ENCODE assay signal across 20 cellular contexts in the genomic region with DNA sequence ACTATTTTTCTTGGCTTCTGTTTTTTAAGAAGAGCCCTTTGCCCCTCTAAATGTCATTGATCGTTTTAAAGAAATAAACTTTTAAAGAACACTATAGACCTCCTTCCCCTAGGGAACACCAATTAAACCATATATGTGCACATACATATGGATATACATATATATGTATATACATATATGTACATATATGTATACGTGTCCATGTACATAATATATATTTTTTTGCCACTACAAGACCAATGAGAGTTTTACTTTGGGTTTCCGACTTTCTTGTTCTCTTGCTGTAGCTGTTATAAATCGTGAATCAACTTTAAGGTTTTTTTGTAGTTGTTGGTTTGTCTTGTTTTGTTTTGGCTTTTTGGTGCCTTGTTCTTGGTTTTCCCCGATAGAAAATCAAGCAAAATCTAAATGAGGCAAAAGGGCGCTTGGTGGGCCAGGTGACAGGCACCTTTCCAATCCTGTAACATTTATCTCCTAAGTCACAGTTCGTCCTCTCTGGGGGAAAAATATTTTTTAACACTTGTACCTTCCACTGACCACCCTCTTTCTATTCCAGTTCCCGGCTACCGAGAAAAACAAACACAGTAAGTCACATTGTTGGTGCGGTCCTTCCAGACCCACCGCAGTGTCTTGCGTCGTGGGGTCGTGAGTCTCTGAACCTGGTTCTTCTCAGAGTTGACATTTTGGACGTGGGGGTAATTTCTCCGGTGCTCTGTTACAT. TPM values are rescaled to one million over a fixed set of nuclear protein-coding genes. Genes with fewer than 3 reads are reported as not detected.
A peak's percentile ranks its signal among the peaks of the same experiment; 100 is the strongest.
DNase-seq lines count a peak whose midpoint lies in the region; ATAC-seq and TF ChIP-seq lines count a peak whose summit lies in the region.
"Had no signal": no experiment of that assay in that cellular context is flagged by ENCODE, and none has a peak within 500 bp of the region (broad histone marks: within the 10 kb centered on the region; RNA-seq: fewer than 3 reads in every experiment).

No MANE protein-coding gene starts in this region.

- peaks cover 71% of the 10 kb centered on the region for H3K27me3 Mint-ChIP-seq in activated CD8-positive, alpha-beta T cell treated with anti-CD3 and anti-CD28 coated beads, Interleukin-2, amount 10 ng/mL, durations not matched to agents 7 days and 5 days (ENCODE audit: low read depth)
- H3K27me3 Mint-ChIP-seq in activated CD8-positive, alpha-beta T cell treated with anti-CD3 and anti-CD28 coated beads for 36 hours, result peaks cover 72% of the 10 kb centered on the region
- H3K27me3 Mint-ChIP-seq in stimulated activated naive CD8-positive, alpha-beta T cell treated with anti-CD3 and anti-CD28 coated beads, Interleukin-15, amount 100 ng/mL, for 72 hours, result peaks cover 95% of the 10 kb centered on the region

- H3K36me3 Mint-ChIP-seq in activated CD8-positive, alpha-beta T cell treated with anti-CD3 and anti-CD28 coated beads, Interleukin-2, amount 10 ng/mL, durations not matched to agents 7 days and 5 days (ENCODE audit: low read depth), result no peaks in the 10 kb centered on the region
- H3K36me3 Mint-ChIP-seq in activated CD8-positive, alpha-beta T cell treated with anti-CD3 and anti-CD28 coated beads for 36 hours (ENCODE audit: low read depth), result no peaks in the 10 kb centered on the region

- no peak for DNase-seq in activated CD8-positive, alpha-beta T cell treated with anti-CD3 and anti-CD28 coated beads, Interleukin-2, amount 10 ng/mL, durations not matched to agents 7 days and 5 days
- no peak for DNase-seq in activated CD8-positive, alpha-beta T cell treated with anti-CD3 and anti-CD28 coated beads for 36 hours
- DNase-seq in choroid plexus epithelial cell (ENCODE audit: low read depth) (no peak), mesenchymal stem cell (peak; percentile 39), foreskin melanocyte (no peak)
- no peak for DNase-seq in stimulated activated naive CD8-positive, alpha-beta T cell treated with anti-CD3 and anti-CD28 coated beads, Interleukin-15, amount 100 ng/mL, for 72 hours
- DNase-seq in stimulated activated CD4-positive, alpha-beta T cell treated with anti-CD3 and anti-CD28 coated beads, Interleukin-4, amount 100 ng/mL, for 4 hours, result no peak
- DNase-seq: activated CD4-positive, alpha-beta T cell treated with anti-CD3 and anti-CD28 coated beads, Interleukin-2, amount 50 U/mL, for 4 hours; CD4-positive, alpha-beta T cell; NCI-H1436 treated with DMSO at 0.1 percent for 48 hours; NCI-H226; right cardiac atrium; SHP77 treated with DMSO at 0.1 percent for 48 hours; T1000 had no signal

- no peak overlapping the region for H4K91ac ChIP-seq in mesenchymal stem cell (ENCODE audit: low read length)

- H3K18ac ChIP-seq in mesenchymal stem cell (ENCODE audit: low read depth in 1 of 2, low read length in 2 of 2), result peak overlapping the region in 1 of 2 experiments; percentile 98

- no peak overlapping the region for H3K27ac Mint-ChIP-seq in activated CD8-positive, alpha-beta T cell treated with anti-CD3 and anti-CD28 coated beads, Interleukin-2, amount 10 ng/mL, durations not matched to agents 7 days and 5 days
- H3K27ac Mint-ChIP-seq in activated CD8-positive, alpha-beta T cell treated with anti-CD3 and anti-CD28 coated beads for 36 hours, result no peak overlapping the region
- H3K27ac Mint-ChIP-seq in stimulated activated naive CD8-positive, alpha-beta T cell treated with anti-CD3 and anti-CD28 coated beads, Interleukin-15, amount 100 ng/mL, for 72 hours, result peak overlapping the region; percentile 64 to 72
- H3K27ac Mint-ChIP-seq: CD4-positive, alpha-beta T cell; dendritic cell treated with granulocyte-macrophage colony-stimulating factor and Interleukin-4, amounts not matched to agents 40 ng/mL and 50 ng/mL, for 4 days had no signal

- POLR2A ChIA-PET in activated CD8-positive, alpha-beta T cell treated with anti-CD3 and anti-CD28 coated beads, Interleukin-2, amount 10 ng/mL, durations not matched to agents 7 days and 5 days (lab: Charles Lee), result no interaction called here
- POLR2A ChIA-PET in activated CD8-positive, alpha-beta T cell treated with anti-CD3 and anti-CD28 coated beads for 36 hours (lab: Charles Lee), result no interaction called here

- no peak overlapping the region for H3K9ac ChIP-seq in mesenchymal stem cell (ENCODE audit: low read length)

- peak overlapping the region in 1 of 2 experiments; percentile 98 for H3K4ac ChIP-seq in mesenchymal stem cell (ENCODE audit: low read depth in 1 of 2, low read length in 2 of 2)

- WGBS in mesenchymal stem cell, result 0% methylated on average over 11 of the region's 16 CpGs

- H3K23ac ChIP-seq in mesenchymal stem cell (ENCODE audit: low read length in 2 of 2), result no peak overlapping the region

- no peaks in the 10 kb centered on the region for H3K9me3 ChIP-seq in mesenchymal stem cell (ENCODE audit: control insufficient read depth, low read length)
- H3K9me3 ChIP-seq: ascending aorta had no signal

- no peaks in the 10 kb centered on the region for H3K9me3 Mint-ChIP-seq in activated CD8-positive, alpha-beta T cell treated with anti-CD3 and anti-CD28 coated beads, Interleukin-2, amount 10 ng/mL, durations not matched to agents 7 days and 5 days (ENCODE audit: insufficient read depth)
- H3K9me3 Mint-ChIP-seq in activated CD8-positive, alpha-beta T cell treated with anti-CD3 and anti-CD28 coated beads for 36 hours, result no peaks in the 10 kb centered on the region
- no peaks in the 10 kb centered on the region for H3K9me3 Mint-ChIP-seq in stimulated activated naive CD8-positive, alpha-beta T cell treated with anti-CD3 and anti-CD28 coated beads, Interleukin-15, amount 100 ng/mL, for 72 hours
- H3K9me3 Mint-ChIP-seq: activated T-helper 2 cell treated with anti-CD3 and anti-CD28 coated beads, Interferon-gamma antibody, Interleukin-2, Interleukin-4, amounts not matched to agents 10 μg/mL and 5 μg/mL and 100 μg/mL, durations not matched to agents 14 hours and 24 hours and 36 hours; CD4-positive, alpha-beta T cell; dendritic cell treated with granulocyte-macrophage colony-stimulating factor and Interleukin-4, amounts not matched to agents 40 ng/mL and 50 ng/mL, for 4 days; neural crest cell had no signal

- peaks cover 83 to 85% of the 10 kb centered on the region in 2 experiments for H3K27me3 ChIP-seq in mesenchymal stem cell (ENCODE audit: control insufficient read depth in 1 of 2, insufficient read depth in 1 of 2, low read length in 2 of 2)

- H3K79me1 ChIP-seq in mesenchymal stem cell (replicated peaks; ENCODE audit: low read length, poor library complexity, severe bottlenecking), result no peaks in the 10 kb centered on the region

- no peak overlapping the region for H2BK12ac ChIP-seq in mesenchymal stem cell (ENCODE audit: low read length in 2 of 2)

- H4K8ac ChIP-seq in mesenchymal stem cell (ENCODE audit: low read length), result no peak overlapping the region

- peaks cover 7% of the 10 kb centered on the region for H3K4me1 Mint-ChIP-seq in activated CD8-positive, alpha-beta T cell treated with anti-CD3 and anti-CD28 coated beads, Interleukin-2, amount 10 ng/mL, durations not matched to agents 7 days and 5 days (ENCODE audit: low read depth)
- H3K4me1 Mint-ChIP-seq in activated CD8-positive, alpha-beta T cell treated with anti-CD3 and anti-CD28 coated beads for 36 hours (ENCODE audit: low read depth), result peaks cover 4% of the 10 kb centered on the region
- peaks cover 21% of the 10 kb centered on the region for H3K4me1 Mint-ChIP-seq in stimulated activated naive CD8-positive, alpha-beta T cell treated with anti-CD3 and anti-CD28 coated beads, Interleukin-15, amount 100 ng/mL, for 72 hours
- H3K4me1 Mint-ChIP-seq: neural crest cell had no signal

- CTCF ChIA-PET in activated CD8-positive, alpha-beta T cell treated with anti-CD3 and anti-CD28 coated beads, Interleukin-2, amount 10 ng/mL, durations not matched to agents 7 days and 5 days (lab: Charles Lee), result no interaction called here
- CTCF ChIA-PET in activated CD8-positive, alpha-beta T cell treated with anti-CD3 and anti-CD28 coated beads for 36 hours (lab: Charles Lee), result no interaction called here

- no peak overlapping the region for H2BK15ac ChIP-seq in mesenchymal stem cell (ENCODE audit: low read depth, poor library complexity, severe bottlenecking)

- no peak overlapping the region for H3K27ac ChIP-seq in mesenchymal stem cell (ENCODE audit: low read length, poor library complexity, severe bottlenecking)
- H3K27ac ChIP-seq: ascending aorta had no signal

- H3K14ac ChIP-seq in mesenchymal stem cell (ENCODE audit: low read length in 2 of 2), result peak overlapping the region in 1 of 2 experiments; percentile 41

- H2BK5ac ChIP-seq in mesenchymal stem cell (ENCODE audit: low read depth, low read length, poor library complexity, severe bottlenecking), result no peak overlapping the region

- H3K4me1 ChIP-seq in mesenchymal stem cell (ENCODE audit: control insufficient read depth, insufficient read depth, low read depth, low read length), result peaks cover 32% of the 10 kb centered on the region

- no peak overlapping the region for H2AFZ ChIP-seq in mesenchymal stem cell (ENCODE audit: low read depth, low read length)

- TF ChIP-seq CTCF in activated CD8-positive, alpha-beta T cell treated with anti-CD3 and anti-CD28 coated beads for 36 hours (IDR thresholded peaks at IDR 0.05), result no peak
- TF ChIP-seq CTCF in choroid plexus epithelial cell (conservative IDR thresholded peaks at IDR 0.05; ENCODE audit: low read depth, low read length), result no peak

- intact Hi-C loops in activated CD8-positive, alpha-beta T cell treated with anti-CD3 and anti-CD28 coated beads for 36 hours (cut with micrococcal nuclease), result loop anchor here (5.0 kb wide), 1 partner anchor 173 kb away; no protein-coding TSS in a partner anchor

- no peak overlapping the region for H3K4me2 ChIP-seq in mesenchymal stem cell (ENCODE audit: low read length, poor library complexity, severe bottlenecking)

- no peaks in the 10 kb centered on the region for H3K36me3 ChIP-seq in mesenchymal stem cell (ENCODE audit: control insufficient read depth in 1 of 2, insufficient read depth in 2 of 2, low read depth in 1 of 2, low read length in 2 of 2)
- H3K36me3 ChIP-seq: ascending aorta had no signal

- H2BK120ac ChIP-seq in mesenchymal stem cell (ENCODE audit: low read depth, low read length), result no peak overlapping the region

- peak overlapping the region; percentile 59 for H3K4me3 ChIP-seq in choroid plexus epithelial cell (ENCODE audit: low read depth, low read length)
- no peak overlapping the region for H3K4me3 ChIP-seq in mesenchymal stem cell (ENCODE audit: insufficient read depth in 1 of 2, low read depth in 1 of 2, low read length in 2 of 2)

- no peak for ATAC-seq in activated CD8-positive, alpha-beta T cell treated with anti-CD3 and anti-CD28 coated beads, Interleukin-2, amount 10 ng/mL, durations not matched to agents 7 days and 5 days
- no peak for ATAC-seq in activated CD8-positive, alpha-beta T cell treated with anti-CD3 and anti-CD28 coated beads for 36 hours
- no peak for ATAC-seq in stimulated activated naive CD8-positive, alpha-beta T cell treated with anti-CD3 and anti-CD28 coated beads, Interleukin-15, amount 100 ng/mL, for 72 hours
- no peak for ATAC-seq in GM18867 (IDR thresholded peaks at IDR 0.05; ENCODE audit: unreplicated experiment)
- ATAC-seq: right cardiac atrium had no signal

- H3K4me3 Mint-ChIP-seq in activated CD8-positive, alpha-beta T cell treated with anti-CD3 and anti-CD28 coated beads, Interleukin-2, amount 10 ng/mL, durations not matched to agents 7 days and 5 days, result peak overlapping the region; percentile 16
- H3K4me3 Mint-ChIP-seq in activated CD8-positive, alpha-beta T cell treated with anti-CD3 and anti-CD28 coated beads for 36 hours, result no peak overlapping the region
- no peak overlapping the region for H3K4me3 Mint-ChIP-seq in stimulated activated naive CD8-positive, alpha-beta T cell treated with anti-CD3 and anti-CD28 coated beads, Interleukin-15, amount 100 ng/mL, for 72 hours
- H3K4me3 Mint-ChIP-seq: CD4-positive, alpha-beta T cell; dendritic cell treated with granulocyte-macrophage colony-stimulating factor and Interleukin-4, amounts not matched to agents 40 ng/mL and 50 ng/mL, for 4 days; neural crest cell had no signal

- H2AK5ac ChIP-seq in mesenchymal stem cell (ENCODE audit: low read length, severe bottlenecking), result no peak overlapping the region

RNA-seq across cellular contexts. Expression of a gene that starts 4.5 kb away (rescaled TPM):
- total RNA-seq in activated CD8-positive, alpha-beta T cell treated with anti-CD3 and anti-CD28 coated beads, Interleukin-2, amount 10 ng/mL, durations not matched to agents 7 days and 5 days, result not detected
- total RNA-seq in activated CD8-positive, alpha-beta T cell treated with anti-CD3 and anti-CD28 coated beads for 36 hours, result not detected
- polyA plus RNA-seq in mesenchymal stem cell (2013, experiment 1 of 2), result 145 TPM
- 149 TPM for polyA plus RNA-seq in mesenchymal stem cell (2013, experiment 2 of 2)
- total RNA-seq: activated T-helper 2 cell treated with anti-CD3 and anti-CD28 coated beads, Interferon-gamma antibody, Interleukin-2, Interleukin-4, amounts not matched to agents 10 μg/mL and 5 μg/mL and 100 μg/mL, durations not matched to agents 14 hours and 24 hours and 36 hours; CD4-positive, alpha-beta T cell; HT-29; neural crest cell had no signal

RNA-seq across cellular contexts. Expression of a gene that starts 40.2 kb away (rescaled TPM):
- total RNA-seq in activated CD8-positive, alpha-beta T cell treated with anti-CD3 and anti-CD28 coated beads, Interleukin-2, amount 10 ng/mL, durations not matched to agents 7 days and 5 days, result 10 to 100 TPM; 22.8 to 25.9 TPM
- 10 to 100 TPM; 19.3 to 22.3 TPM for total RNA-seq in activated CD8-positive, alpha-beta T cell treated with anti-CD3 and anti-CD28 coated beads for 36 hours
- 8.3 TPM for polyA plus RNA-seq in mesenchymal stem cell (2013, experiment 1 of 2)
- 6.8 TPM for polyA plus RNA-seq in mesenchymal stem cell (2013, experiment 2 of 2)

RNA-seq across cellular contexts. Expression of a gene that starts 51.8 kb away (rescaled TPM):
- not detected for total RNA-seq in activated CD8-positive, alpha-beta T cell treated with anti-CD3 and anti-CD28 coated beads, Interleukin-2, amount 10 ng/mL, durations not matched to agents 7 days and 5 days
- total RNA-seq in activated CD8-positive, alpha-beta T cell treated with anti-CD3 and anti-CD28 coated beads for 36 hours, result not detected
- polyA plus RNA-seq in mesenchymal stem cell (2013, experiment 1 of 2), result 2.7 TPM
- polyA plus RNA-seq in mesenchymal stem cell (2013, experiment 2 of 2), result 2.8 TPM
- total RNA-seq: HT-29, neural crest cell had no signal

Comparison
In these comparisons a context has a peak if more than half of its experiments do, and no peak if none do; other contexts are left out.
1. H3K27ac Mint-ChIP-seq: peak in stimulated activated naive CD8-positive, alpha-beta T cell treated with anti-CD3 and anti-CD28 coated beads, Interleukin-15, amount 100 ng/mL, for 72 hours (2 of 2); none in activated CD8-positive, alpha-beta T cell treated with anti-CD3 and anti-CD28 coated beads, Interleukin-2, amount 10 ng/mL, durations not matched to agents 7 days and 5 days (single experiment) and activated CD8-positive, alpha-beta T cell treated with anti-CD3 and anti-CD28 coated beads for 36 hours (single experiment).